ENCODE assay signal across 5 cellular contexts in the genomic region with DNA sequence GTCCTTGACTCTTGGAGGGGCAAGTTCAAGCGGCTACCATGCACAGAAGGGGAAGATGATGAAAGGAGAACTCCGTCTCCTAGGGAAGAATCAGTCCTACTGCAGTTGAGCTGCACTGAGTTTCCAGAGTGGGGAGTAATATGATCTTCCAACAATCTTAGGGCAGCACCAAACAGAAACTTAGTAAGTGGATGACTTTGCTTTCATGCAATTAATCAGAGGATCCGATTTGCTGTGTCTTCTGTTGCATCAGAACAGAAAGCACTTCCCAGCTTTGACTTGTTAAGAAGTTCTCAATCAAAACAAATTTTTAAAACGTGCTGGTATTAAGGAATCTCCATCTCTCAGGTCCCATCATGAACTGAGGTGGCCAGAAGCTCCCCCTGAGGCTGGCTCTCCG. TPM values are rescaled to one million over a fixed set of nuclear protein-coding genes. Genes with fewer than 3 reads are reported as not detected.
"Had no signal": no experiment of that assay in that cellular context is flagged by ENCODE, and none has a peak within 500 bp of the region (broad histone marks: within the 10 kb centered on the region; RNA-seq: fewer than 3 reads in every experiment).

A gene with protein sequence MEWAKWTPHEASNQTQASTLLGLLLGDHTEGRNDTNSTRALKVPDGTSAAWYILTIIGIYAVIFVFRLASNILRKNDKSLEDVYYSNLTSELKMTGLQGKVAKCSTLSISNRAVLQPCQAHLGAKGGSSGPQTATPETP (minus strand): TSS at position 101 of the 400 bp plus-strand sequence. CDS start 112 bp downstream, outside the sequence.

RNA-seq across cellular contexts. Expression of the gene that starts here (rescaled TPM):
- total RNA-seq: HepG2, HT-29, HT1080, K562 had no signal
- polyA plus RNA-seq: HepG2, IgD-negative memory B cell, K562 had no signal
